Comparison of ENCODE assay signal across 21 cellular contexts in genomic region chr11:114075343-114075610, GRCh38. TPM values are rescaled to one million over a fixed set of nuclear protein-coding genes. Genes with fewer than 3 reads are reported as not detected.
DNase-seq lines count a peak whose midpoint lies in the region; ATAC-seq and TF ChIP-seq lines count a peak whose summit lies in the region.
"Had no signal": no experiment of that assay in that cellular context is flagged by ENCODE, and none has a peak within 500 bp of the region (broad histone marks: within the 10 kb centered on the region; RNA-seq: fewer than 3 reads in every experiment).

No MANE protein-coding gene starts in this region.

- in situ Hi-C loops in mammary epithelial cell (cut with MboI; ENCODE audit: low sequenced_read_pairs in 2 of 2): no loop called here

- H3K9me3 ChIP-seq in mammary epithelial cell (replicated peaks; ENCODE audit: insufficient read depth, low read length) (no peaks in the 10 kb centered on the region), thyroid gland (no peaks in the 10 kb centered on the region)
- H3K9me3 ChIP-seq: BLaER1, Peyer's patch had no signal

- peaks cover 80% of the 10 kb centered on the region for H3K4me1 Mint-ChIP-seq in MCF 10A (ENCODE audit: insufficient read depth, unreplicated experiment)
- H3K4me1 Mint-ChIP-seq in activated naive CD8-positive, alpha-beta T cell treated with anti-CD3 and anti-CD28 coated beads, Interleukin-2, amount 50 U/mL, for 24 hours: peaks cover 78% of the 10 kb centered on the region
- peaks cover 91 to 95% of the 10 kb centered on the region in 2 donors for H3K4me1 Mint-ChIP-seq in natural killer cell

- CTCF ChIA-PET in MCF 10A (lab: Yijun Ruan, JAX) (no interaction called here), mammary epithelial cell (lab: Charles Lee; ENCODE audit: low non-redundant PET) (no interaction called here)

- H3K4me1 ChIP-seq in mammary epithelial cell (ENCODE audit: insufficient read depth, low read length): no peaks in the 10 kb centered on the region
- H3K4me1 ChIP-seq in thyroid gland: peaks cover 92 to 96% of the 10 kb centered on the region in 2 donors

- no peak for TF ChIP-seq POLR2A in thyroid gland (IDR thresholded peaks at IDR 0.05)

- H4K20me1 ChIP-seq in mammary epithelial cell (ENCODE audit: insufficient read depth, low read length): no peaks in the 10 kb centered on the region
- H4K20me1 ChIP-seq: BLaER1 had no signal

- H3K36me3 Mint-ChIP-seq in MCF 10A (ENCODE audit: insufficient read depth, unreplicated experiment) (peaks cover 100% of the 10 kb centered on the region), natural killer cell (no peaks in the 10 kb centered on the region)
- H3K36me3 Mint-ChIP-seq in activated naive CD8-positive, alpha-beta T cell treated with anti-CD3 and anti-CD28 coated beads, Interleukin-2, amount 50 U/mL, for 24 hours (ENCODE audit: low read depth): no peaks in the 10 kb centered on the region
- H3K36me3 Mint-ChIP-seq: activated naive CD8-positive, alpha-beta T cell had no signal

- H3K27ac Mint-ChIP-seq in MCF 10A (ENCODE audit: low read depth, unreplicated experiment): no peak overlapping the region
- H3K27ac Mint-ChIP-seq in activated naive CD8-positive, alpha-beta T cell treated with anti-CD3 and anti-CD28 coated beads, Interleukin-2, amount 50 U/mL, for 24 hours: peak overlapping the region; percentile 80
- peak overlapping the region; percentile 89 to 100 for H3K27ac Mint-ChIP-seq in natural killer cell
- H3K27ac Mint-ChIP-seq: activated naive CD8-positive, alpha-beta T cell had no signal

- H3K4me3 Mint-ChIP-seq in MCF 10A (ENCODE audit: unreplicated experiment) (peak overlapping the region; percentile 63), natural killer cell (peak overlapping the region; percentile 97)
- peak overlapping the region; percentile 25 for H3K4me3 Mint-ChIP-seq in activated naive CD8-positive, alpha-beta T cell treated with anti-CD3 and anti-CD28 coated beads, Interleukin-2, amount 50 U/mL, for 24 hours

- H3K27me3 Mint-ChIP-seq in MCF 10A (ENCODE audit: insufficient read depth, unreplicated experiment) (no peaks in the 10 kb centered on the region), natural killer cell (ENCODE audit: low read depth in 2 of 2) (no peaks in the 10 kb centered on the region)
- H3K27me3 Mint-ChIP-seq in activated naive CD8-positive, alpha-beta T cell treated with anti-CD3 and anti-CD28 coated beads, Interleukin-2, amount 50 U/mL, for 24 hours: peaks cover 13% of the 10 kb centered on the region

- no TSS peak for BruUV-seq in MCF 10A (replicated peaks; lab: Mats Ljungman, UMichigan)
- no TSS peak for BruUV-seq in mammary epithelial cell (replicated peaks; lab: Mats Ljungman, UMichigan)

- no peaks in the 10 kb centered on the region for H3K79me2 ChIP-seq in mammary epithelial cell (ENCODE audit: insufficient read depth, low read length)

- H3K27ac ChIP-seq in mammary epithelial cell (ENCODE audit: insufficient read depth, low read depth, low read length) (no peak overlapping the region), thyroid gland (peak overlapping the region; percentile 66 to 97 (median 97))
- H3K27ac ChIP-seq: BLaER1, epithelial cell of prostate, SK-N-MC had no signal

- dilution Hi-C loops in mammary epithelial cell (cut with HindIII; ENCODE audit: low sequenced_read_pairs): no loop called here

- H3K27me3 ChIP-seq in mammary epithelial cell (ENCODE audit: insufficient read depth, low read length) (peaks cover 3% of the 10 kb centered on the region), thyroid gland (no peaks in the 10 kb centered on the region)
- H3K27me3 ChIP-seq: BLaER1, Peyer's patch had no signal

- no peak for TF ChIP-seq CTCF in MCF 10A (IDR thresholded peaks at IDR 0.05; ENCODE audit: unreplicated experiment)
- TF ChIP-seq CTCF in mammary epithelial cell (conservative IDR thresholded peaks at IDR 0.05 in 1 of 2, IDR thresholded peaks at IDR 0.05 in 1 of 2; ENCODE audit: extremely low read depth in 1 of 2, insufficient read depth in 1 of 2, low read depth in 1 of 2, low read length in 2 of 2): no peak
- TF ChIP-seq CTCF in natural killer cell (IDR thresholded peaks at IDR 0.05): no peak
- TF ChIP-seq CTCF in thyroid gland (IDR thresholded peaks at IDR 0.05): no peak

- POLR2A ChIA-PET in MCF 10A (lab: Yijun Ruan, JAX): interaction anchor here (0.7 to 1.7 kb wide), 2 partner anchors 12 to 108 kb away, joined by 3 to 4 read pairs; no protein-coding TSS in a partner anchor

- 98% methylated on average over 6 of the region's 6 CpGs for WGBS in mammary epithelial cell (ENCODE audit: low coverage, missing lambda C conversion rate)
- WGBS in thyroid gland, 2 donors: 96 to 99% methylated on average over 6 of the region's 6 CpGs

- DNase-seq in MCF 10A (ENCODE audit: unreplicated experiment) (no peak), mammary epithelial cell (no peak), natural killer cell (peak; percentile 39), thyroid gland (no peak), SKM-1 (lab: John Stamatoyannopoulos, UW; ENCODE audit: unreplicated experiment) (no peak)
- no peak for DNase-seq in activated naive CD8-positive, alpha-beta T cell treated with anti-CD3 and anti-CD28 coated beads, Interleukin-2, amount 50 U/mL, for 24 hours
- DNase-seq in activated CD4-positive, alpha-beta T cell treated with anti-CD3 and anti-CD28 coated beads for 4 hours: no peak
- DNase-seq: activated CD4-positive, CD25-positive, alpha-beta regulatory T cell; DMS153; foreskin melanocyte; NCI-H1105 treated with DMSO at 0.1 percent for 48 hours; NCI-H510A had no signal

- intact Hi-C loops in MCF 10A (cut with micrococcal nuclease): no loop called here
- intact Hi-C loops in mammary epithelial cell (cut with micrococcal nuclease): no loop called here
- intact Hi-C loops in natural killer cell (cut with micrococcal nuclease): loop anchor here (1.0 to 2.0 kb wide), 2 partner anchors 14 to 24 kb away; no protein-coding TSS in a partner anchor
- intact Hi-C loops in thyroid gland (cut with DNase I): no loop called here

- H3K9ac ChIP-seq in mammary epithelial cell (ENCODE audit: insufficient read depth, low read length): no peak overlapping the region
- H3K9ac ChIP-seq: BLaER1 had no signal

- H3K4me3 ChIP-seq in mammary epithelial cell (replicated peaks in 1 of 3; ENCODE audit: insufficient read depth in 1 of 3, low read depth in 2 of 3, low read length in 3 of 3): no peak overlapping the region
- no peak overlapping the region for H3K4me3 ChIP-seq in thyroid gland (replicated peaks in 1 of 3)
- H3K4me3 ChIP-seq: BLaER1, SK-N-MC, smooth muscle cell had no signal

- ATAC-seq in activated naive CD8-positive, alpha-beta T cell treated with anti-CD3 and anti-CD28 coated beads, Interleukin-2, amount 50 U/mL, for 24 hours: no peak
- no peak for ATAC-seq in natural killer cell
- no peak for ATAC-seq in GM18870 (IDR thresholded peaks at IDR 0.05; ENCODE audit: unreplicated experiment)

- H3K9me3 Mint-ChIP-seq in MCF 10A (ENCODE audit: unreplicated experiment): no peaks in the 10 kb centered on the region
- no peaks in the 10 kb centered on the region for H3K9me3 Mint-ChIP-seq in activated naive CD8-positive, alpha-beta T cell treated with anti-CD3 and anti-CD28 coated beads, Interleukin-2, amount 50 U/mL, for 24 hours
- no peaks in the 10 kb centered on the region for H3K9me3 Mint-ChIP-seq in natural killer cell
- H3K9me3 Mint-ChIP-seq: activated T-helper 1 cell treated with anti-CD3 and anti-CD28 coated beads, Interleukin-12 subunit alpha, Interleukin-12 subunit beta, Interleukin-2, Interleukin-4 antibody, amounts not matched to agents 30 ng/mL and 10 ng/mL and 1 ng/mL, durations not matched to agents 14 hours and 24 hours and 36 hours; nephron had no signal

- no peak overlapping the region for H3K4me2 ChIP-seq in mammary epithelial cell (ENCODE audit: insufficient read depth, low read depth, low read length)
- H3K4me2 ChIP-seq: BLaER1 had no signal

- no peak overlapping the region for H2AFZ ChIP-seq in mammary epithelial cell (ENCODE audit: low read depth, low read length)

- H3K36me3 ChIP-seq in mammary epithelial cell (ENCODE audit: insufficient read depth, low read length) (no peaks in the 10 kb centered on the region), thyroid gland (peaks cover 21 to 24% of the 10 kb centered on the region in 2 donors)
- H3K36me3 ChIP-seq: BLaER1 had no signal

RNA-seq across cellular contexts. Expression of gene ZBTB16, which starts 15.8 kb away (rescaled TPM):
- total RNA-seq in MCF 10A (2022): 70.4 and 75.3 TPM in 2 replicates
- total RNA-seq in mammary epithelial cell: 10 to 100 TPM in 1 of 2 donors, 1 to 10 TPM in 1; 1.6 to 20.2 TPM
- 0.48 TPM for polyA plus RNA-seq in mammary epithelial cell
- 1.7 TPM for polyA minus RNA-seq in mammary epithelial cell
- total RNA-seq in natural killer cell: 100 to 1,000 TPM; 104 to 224 (median 156) TPM
- total RNA-seq in thyroid gland: 100 to 1,000 TPM; 157 to 385 (median 177) TPM
- total RNA-seq: smooth muscle cell had no signal
- polyA plus RNA-seq: smooth muscle cell had no signal

Comparison
In these comparisons a context has a peak if more than half of its experiments do, and no peak if none do; other contexts are left out.
1. H3K4me3 Mint-ChIP-seq: peak in every context shown above with its lines; median percentile 97 in natural killer cell; 63 in MCF 10A; 25 in activated naive CD8-positive, alpha-beta T cell treated with anti-CD3 and anti-CD28 coated beads, Interleukin-2, amount 50 U/mL, for 24 hours.